ENCODE assay signal across 14 cellular contexts in the genomic region with DNA sequence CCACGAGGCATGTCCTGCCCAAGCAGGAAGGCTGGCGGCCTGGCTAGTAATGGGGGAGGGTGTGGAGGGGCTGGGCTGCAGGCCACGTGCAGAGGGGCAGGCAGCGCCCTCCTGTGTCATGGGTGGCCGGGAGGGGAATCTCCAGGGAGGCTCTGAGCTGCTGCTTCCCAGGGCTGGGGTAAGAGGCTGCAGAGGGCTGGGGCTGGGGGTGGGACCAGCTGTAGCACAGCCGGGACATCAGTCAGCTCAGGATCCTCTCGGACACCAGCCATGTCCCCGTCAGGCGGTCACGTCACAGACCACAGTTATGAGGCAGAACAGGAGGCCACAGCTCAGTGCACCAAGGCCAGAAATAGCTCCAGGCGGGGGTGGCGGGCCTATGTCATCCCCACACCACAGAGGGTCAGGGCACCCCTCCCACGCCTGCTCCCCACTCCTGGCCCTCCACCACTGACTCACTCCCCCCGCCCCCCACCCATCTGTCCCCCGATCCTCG. TPM values are rescaled to one million over a fixed set of nuclear protein-coding genes. Genes with fewer than 3 reads are reported as not detected.
A peak's percentile ranks its signal among the peaks of the same experiment; 100 is the strongest.
DNase-seq lines count a peak whose midpoint lies in the region; ATAC-seq and TF ChIP-seq lines count a peak whose summit lies in the region.
"Had no signal": no experiment of that assay in that cellular context is flagged by ENCODE, and none has a peak within 500 bp of the region (broad histone marks: within the 10 kb centered on the region; RNA-seq: fewer than 3 reads in every experiment).

No MANE protein-coding gene starts in this region.

- DNase-seq in DMS 273 treated with DMSO at 0.1 percent for 48 hours (lab: John Stamatoyannopoulos, UW) (peak; percentile 23), DMS 273 (lab: John Stamatoyannopoulos, UW; ENCODE audit: unreplicated experiment) (no peak), HK-2 (ENCODE audit: unreplicated experiment) (peak; percentile 92), choroid plexus epithelial cell (ENCODE audit: low read depth) (peak; percentile 12), smooth muscle cell (lab: John Stamatoyannopoulos, UW; ENCODE audit: unreplicated experiment) (no peak), mucosa of descending colon (no peak)
- DNase-seq: effector CD4-positive, alpha-beta T cell; NCI-H526 treated with DMSO at 0.1 percent for 48 hours; occipital lobe; trophoblast cell had no signal

- no peaks in the 10 kb centered on the region for H3K79me2 ChIP-seq in smooth muscle cell (ENCODE audit: low read depth)

- no peaks in the 10 kb centered on the region for H3K9me3 ChIP-seq in smooth muscle cell (replicated peaks; ENCODE audit: low read depth)
- H3K9me3 ChIP-seq in mucosa of descending colon, result no peaks in the 10 kb centered on the region
- H3K9me3 ChIP-seq: HAP-1 had no signal

- no peaks in the 10 kb centered on the region for H3F3A ChIP-seq in smooth muscle cell (ENCODE audit: low read depth)

- no peak for TF ChIP-seq CTCF in choroid plexus epithelial cell (conservative IDR thresholded peaks at IDR 0.05; ENCODE audit: low read depth, low read length)
- TF ChIP-seq CTCF in smooth muscle cell (IDR thresholded peaks at IDR 0.05; ENCODE audit: borderline replicate concordance, insufficient read depth, poor library complexity, severe bottlenecking), result no peak
- no peak for TF ChIP-seq CTCF in mucosa of descending colon (IDR thresholded peaks at IDR 0.05)

- H3K36me3 ChIP-seq in smooth muscle cell (ENCODE audit: low read depth) (no peaks in the 10 kb centered on the region), mucosa of descending colon (ENCODE audit: low read depth) (no peaks in the 10 kb centered on the region)
- H3K36me3 ChIP-seq: HAP-1 had no signal

- peak overlapping the region; percentile 8 for H3K4me2 ChIP-seq in smooth muscle cell

- no peak overlapping the region for H3K27ac ChIP-seq in smooth muscle cell (ENCODE audit: low read depth)
- H3K27ac ChIP-seq: 22Rv1 had no signal

- H3K4me3 ChIP-seq in choroid plexus epithelial cell (ENCODE audit: low read depth, low read length) (no peak overlapping the region), smooth muscle cell (no peak overlapping the region), mucosa of descending colon (no peak overlapping the region)
- H3K4me3 ChIP-seq: HAP-1 had no signal

- H3K4me1 ChIP-seq in smooth muscle cell (ENCODE audit: low read depth) (peaks cover 31% of the 10 kb centered on the region), mucosa of descending colon (ENCODE audit: low read depth) (peaks cover 9% of the 10 kb centered on the region)
- H3K4me1 ChIP-seq: HAP-1 had no signal

- H3K9ac ChIP-seq in smooth muscle cell (ENCODE audit: low read depth), result no peak overlapping the region

- ATAC-seq in GM21723 (IDR thresholded peaks at IDR 0.05; ENCODE audit: unreplicated experiment), result no peak
- no peak for ATAC-seq in mucosa of descending colon
- ATAC-seq in GM19328 (IDR thresholded peaks at IDR 0.05; ENCODE audit: unreplicated experiment), result no peak

- H2AFZ ChIP-seq in smooth muscle cell (ENCODE audit: low read depth), result no peak overlapping the region

- 53% methylated on average over 14 of the region's 16 CpGs for WGBS in smooth muscle cell (ENCODE audit: low lambda C conversion rate)

- H3K27me3 ChIP-seq in smooth muscle cell (ENCODE audit: low read depth), result no peaks in the 10 kb centered on the region

- H4K20me1 ChIP-seq in smooth muscle cell (ENCODE audit: low read depth), result no peaks in the 10 kb centered on the region

- intact Hi-C loops in mucosa of descending colon (cut with DNase I, micrococcal nuclease), result no loop called here

RNA-seq across cellular contexts. Expression of a gene that starts 21.1 kb away (rescaled TPM):
- total RNA-seq in smooth muscle cell (1.8 and 3.9 TPM in 2 replicates), mucosa of descending colon (1 to 10 TPM; 1.6 to 3.5 (median 2.5) TPM)
- 4.7 and 8.4 TPM in 2 replicates for polyA plus RNA-seq in smooth muscle cell

Comparison
In these comparisons a context has a peak if more than half of its experiments do, and no peak if none do; other contexts are left out.
1. DNase-seq: peak in DMS 273 treated with DMSO at 0.1 percent for 48 hours (single experiment), HK-2 (single experiment) and choroid plexus epithelial cell (single experiment); none in DMS 273 (single experiment), smooth muscle cell (single experiment) and mucosa of descending colon (0 of 3).